Comparison of ENCODE assay signal across 8 cellular contexts in the genomic region with DNA sequence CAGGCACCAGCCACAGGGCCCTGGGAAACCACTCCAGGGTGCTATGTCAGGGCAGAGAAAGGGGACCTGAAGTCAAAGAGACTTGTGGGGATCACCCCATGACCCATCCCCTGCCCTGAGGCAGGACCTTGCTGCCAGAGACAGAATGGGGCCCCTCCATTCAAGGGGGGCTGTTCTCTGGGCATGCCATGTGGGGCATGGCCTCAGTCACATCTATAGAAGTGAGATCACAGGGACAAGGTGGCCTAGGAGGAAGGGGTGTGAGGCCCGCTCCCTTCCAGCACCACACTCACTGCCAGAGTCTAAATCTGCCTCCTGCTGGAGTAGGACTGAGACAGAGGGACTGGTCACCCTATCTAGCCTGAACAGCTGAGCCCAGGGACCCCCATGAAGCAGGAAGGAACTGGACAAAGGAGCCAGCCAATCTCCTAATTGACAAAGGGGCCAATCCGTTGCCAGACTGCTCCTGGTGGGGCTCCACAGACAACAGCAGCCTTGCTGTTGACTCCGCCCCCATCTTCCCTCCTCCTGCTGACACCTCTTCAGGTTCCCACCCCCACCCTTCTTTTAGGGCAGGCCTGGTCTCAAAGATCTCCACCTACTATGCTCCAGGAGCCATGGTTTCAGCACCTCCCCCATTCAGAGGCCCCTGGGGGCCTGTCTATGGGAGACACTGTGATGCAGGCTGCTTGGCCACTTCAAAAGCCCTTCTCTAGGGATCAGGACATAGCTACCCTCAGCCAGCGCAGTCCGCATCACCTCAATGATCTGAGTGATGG. TPM values are rescaled to one million over a fixed set of nuclear protein-coding genes. Genes with fewer than 3 reads are reported as not detected.
DNase-seq lines count a peak whose midpoint lies in the region; ATAC-seq and TF ChIP-seq lines count a peak whose summit lies in the region.

No MANE protein-coding gene starts in this region.

- TF ChIP-seq CTCF in GM06990 (IDR thresholded peaks at IDR 0.05; ENCODE audit: insufficient read depth, low read length, poor library complexity, severe bottlenecking): no peak
- no peak for TF ChIP-seq CTCF in fibroblast of villous mesenchyme (IDR thresholded peaks at IDR 0.05; ENCODE audit: insufficient read depth, low read depth, low read length)
- TF ChIP-seq CTCF in nephron progenitor cell (IDR thresholded peaks at IDR 0.05): no peak

- peaks cover 34% of the 10 kb centered on the region for H3K4me1 Mint-ChIP-seq in nephron progenitor cell

- H3K27me3 ChIP-seq in GM06990 (replicated peaks; ENCODE audit: control insufficient read depth, insufficient read depth, low read length): no peaks in the 10 kb centered on the region

- no peak for ATAC-seq in HG02798 (IDR thresholded peaks at IDR 0.05; ENCODE audit: poor library complexity, unreplicated experiment)
- no peak for ATAC-seq in HG03457 (IDR thresholded peaks at IDR 0.05; ENCODE audit: unreplicated experiment)

- H3K27me3 Mint-ChIP-seq in nephron progenitor cell (ENCODE audit: low read depth, poor library complexity): no peaks in the 10 kb centered on the region

- intact Hi-C loops in posterior vena cava (cut with DNase I): no loop called here

- peaks cover 43% of the 10 kb centered on the region for H3K36me3 Mint-ChIP-seq in nephron progenitor cell (ENCODE audit: low read depth)

- H3K27ac Mint-ChIP-seq in nephron progenitor cell: no peak overlapping the region

- no peak overlapping the region for H3K4me3 Mint-ChIP-seq in nephron progenitor cell

- peak; percentile 37 for DNase-seq in GM06990 (ENCODE audit: extremely low read depth, insufficient read length)
- DNase-seq in T1000 (lab: John Stamatoyannopoulos, UW): peak; percentile 52
- peak; percentile 89 for DNase-seq in fibroblast of villous mesenchyme (ENCODE audit: low read depth)
- peak; percentile 85 for DNase-seq in posterior vena cava (ENCODE audit: low spot score)
- DNase-seq in nephron progenitor cell: no peak
- DNase-seq in superior temporal gyrus (ENCODE audit: extremely low spot score): no peak

- H3K4me3 ChIP-seq in GM06990 (replicated peaks; ENCODE audit: low read depth, low read length): no peak overlapping the region
- no peak overlapping the region for H3K4me3 ChIP-seq in fibroblast of villous mesenchyme (ENCODE audit: low read depth, low read length)

- H3K36me3 ChIP-seq in GM06990 (ENCODE audit: control insufficient read depth, insufficient read depth, low read length): peaks cover 2% of the 10 kb centered on the region

- H3K9me3 Mint-ChIP-seq in nephron progenitor cell: peaks cover 31% of the 10 kb centered on the region

RNA-seq across cellular contexts. Expression of gene NEAT1, which starts 26.0 kb away (rescaled TPM):
- 413 and 487 TPM in 2 replicates for total RNA-seq in fibroblast of villous mesenchyme
- 1,000 to 10,000 TPM in 1 of 2 donors, 100 to 1,000 TPM in 1; 742 to 1,004 TPM for total RNA-seq in posterior vena cava

RNA-seq across cellular contexts. Expression of gene MALAT1, which starts 50.2 kb away (rescaled TPM):
- total RNA-seq in fibroblast of villous mesenchyme: 12,351 and 16,563 TPM in 2 replicates
- total RNA-seq in posterior vena cava: 1,000 to 10,000 TPM; 9,235 to 9,828 TPM

Comparison
In these comparisons a context has a peak if more than half of its experiments do, and no peak if none do; other contexts are left out.
1. DNase-seq: peak in GM06990 (single experiment), T1000 (single experiment), fibroblast of villous mesenchyme (single experiment) and posterior vena cava (single experiment); none in nephron progenitor cell (single experiment) and superior temporal gyrus (single experiment).